In genomic region chr6:37974943-37975342, GRCh38 we compare ENCODE assay signal across 2 cellular contexts.
TF ChIP-seq lines count a peak whose summit lies in the region.

No MANE protein-coding gene starts in this region.

TF ChIP-seq in HCT116, 20 proteins besides CTCF, POLR2A, EP300 and RAD21 (continued from another document):
- no peak for TF ChIP-seq REST (IDR thresholded peaks at IDR 0.05; ENCODE audit: low read depth)

TF ChIP-seq in K562, 482 proteins besides CTCF, POLR2A, EP300 and RAD21 (continued from another document):
- TF ChIP-seq CBX3 (IDR thresholded peaks at IDR 0.05; ENCODE audit: borderline replicate concordance in 1 of 2, low read length in 2 of 2) (peak in 1 of 2 experiments; percentile 58; a peak in 1 of 3 replicates), ZNF512 (tag; IDR thresholded peaks at IDR 0.05) (peak; percentile 26; the same call in 1 of the 2 replicates), ASH1L (IDR thresholded peaks at IDR 0.05; ENCODE audit: borderline replicate concordance, low read depth, partially characterized antibody) (no peak), PREB (CRISPR knock-in tag; IDR thresholded peaks at IDR 0.05) (no peak), RBM25 (IDR thresholded peaks at IDR 0.05; ENCODE audit: low read depth, low read length, severe bottlenecking) (peak; percentile 95), HMG20B (CRISPR knock-in tag; IDR thresholded peaks at IDR 0.05) (no peak), HLTF (IDR thresholded peaks at IDR 0.05) (peak; percentile 59; the same call in 1 of the 2 replicates), CC2D1A (IDR thresholded peaks at IDR 0.05) (no peak; the same call in 1 of the 2 replicates), SP1 (CRISPR knock-in tag; IDR thresholded peaks at IDR 0.05) (no peak), TRIM24 (IDR thresholded peaks at IDR 0.05) (peak in 1 of 2 experiments; percentile 54; a peak in 1 of 4 replicates), CBFA2T2 (conservative IDR thresholded peaks at IDR 0.05) (no peak), TRIM28 (IDR thresholded peaks at IDR 0.05) (peak; percentile 72; the same call in 1 of the 2 replicates), NCOA2 (IDR thresholded peaks at IDR 0.05; ENCODE audit: partially characterized antibody in 2 of 2) (no peak), ADNP (tag; IDR thresholded peaks at IDR 0.05) (0 out of 2 replicates have a peak, but pooled peaks have one; percentile 27), SNIP1 (IDR thresholded peaks at IDR 0.05; ENCODE audit: low read depth) (no peak), ZKSCAN8 (CRISPR knock-in tag; IDR thresholded peaks at IDR 0.05) (no peak), JUND (IDR thresholded peaks at IDR 0.05; ENCODE audit: borderline replicate concordance, low read depth, low read length) (no peak), JUND (tag; IDR thresholded peaks at IDR 0.05; ENCODE audit: borderline replicate concordance, low read depth, low read length) (no peak), RCOR1 (IDR thresholded peaks at IDR 0.05; ENCODE audit: borderline replicate concordance in 1 of 2, low read depth in 2 of 2, low read length in 2 of 2) (peak in 1 of 2 experiments; percentile 26; a peak in 1 of 4 replicates), NFE2 (IDR thresholded peaks at IDR 0.05; ENCODE audit: low read depth) (no peak)
